ENCODE assay signal across 24 cellular contexts in the genomic region with DNA sequence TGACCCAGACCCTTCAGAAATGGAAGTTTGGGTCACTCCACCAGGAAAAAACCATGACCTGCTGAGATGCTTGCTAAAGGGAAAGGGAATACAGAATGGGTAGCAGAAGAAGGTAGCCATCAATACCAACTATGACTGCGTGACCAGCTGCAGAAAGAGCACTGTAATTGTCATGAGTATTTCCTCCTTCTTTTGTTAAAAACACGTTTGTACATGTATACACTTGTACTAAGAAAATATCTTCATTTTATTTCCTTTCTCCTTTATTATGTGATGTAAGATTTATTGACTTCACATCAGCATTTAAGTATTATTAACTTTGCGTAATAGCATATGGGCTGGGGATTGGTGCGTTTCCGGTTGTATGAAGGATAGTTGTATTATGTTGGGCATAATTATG. TPM values are rescaled to one million over a fixed set of nuclear protein-coding genes. Genes with fewer than 3 reads are reported as not detected.
"Had no signal": no experiment of that assay in that cellular context is flagged by ENCODE, and none has a peak within 500 bp of the region (broad histone marks: within the 10 kb centered on the region; RNA-seq: fewer than 3 reads in every experiment).

No MANE protein-coding gene starts in this region.

- DNase-seq: Kasumi-1, MM.1S, NCI-H1092 treated with DMSO at 0.1 percent for 48 hours, NCI-H146, NCI-H187, NCI-H2029, NCI-H2081 treated with DMSO at 0.1 percent for 48 hours, NCI-H2171, NCI-H226, NCI-H446, NCI-H510A, NCI-H524 treated with DMSO at 0.1 percent for 48 hours, NCI-H69, RPMI8226, SHP77, SK-N-SH, SW 1271, T-cell had no signal

- H3K4me2 ChIP-seq: KMS-11, SK-N-SH had no signal

- H3K9me3 ChIP-seq: SK-N-SH had no signal

- H3K27ac ChIP-seq: HL-60, KMS-11 had no signal

- H3K9ac ChIP-seq: KMS-11, SK-N-SH had no signal

- H3K4me3 ChIP-seq: K562 had no signal

RNA-seq across cellular contexts. Expression of a gene that starts 12.6 kb away (rescaled TPM):
- total RNA-seq: K562, M059J, SK-MEL-5, T-cell had no signal
- polyA plus RNA-seq: IgD-negative memory B cell, K562, SK-N-SH had no signal

RNA-seq across cellular contexts. Expression of a gene that starts 30.2 kb away (rescaled TPM):
- total RNA-seq: K562, M059J, SK-MEL-5 had no signal
- polyA plus RNA-seq: IgD-negative memory B cell, SK-N-SH had no signal

RNA-seq across cellular contexts. Expression of a gene that starts 39.0 kb away (rescaled TPM):
- total RNA-seq: K562, M059J, SK-MEL-5 had no signal
- polyA plus RNA-seq: K562, SK-N-SH had no signal

RNA-seq across cellular contexts. Expression of a gene that starts 39.3 kb away (rescaled TPM):
- total RNA-seq: K562, M059J, SK-MEL-5, T-cell had no signal
- polyA plus RNA-seq: IgD-negative memory B cell had no signal
